In the genomic region with DNA sequence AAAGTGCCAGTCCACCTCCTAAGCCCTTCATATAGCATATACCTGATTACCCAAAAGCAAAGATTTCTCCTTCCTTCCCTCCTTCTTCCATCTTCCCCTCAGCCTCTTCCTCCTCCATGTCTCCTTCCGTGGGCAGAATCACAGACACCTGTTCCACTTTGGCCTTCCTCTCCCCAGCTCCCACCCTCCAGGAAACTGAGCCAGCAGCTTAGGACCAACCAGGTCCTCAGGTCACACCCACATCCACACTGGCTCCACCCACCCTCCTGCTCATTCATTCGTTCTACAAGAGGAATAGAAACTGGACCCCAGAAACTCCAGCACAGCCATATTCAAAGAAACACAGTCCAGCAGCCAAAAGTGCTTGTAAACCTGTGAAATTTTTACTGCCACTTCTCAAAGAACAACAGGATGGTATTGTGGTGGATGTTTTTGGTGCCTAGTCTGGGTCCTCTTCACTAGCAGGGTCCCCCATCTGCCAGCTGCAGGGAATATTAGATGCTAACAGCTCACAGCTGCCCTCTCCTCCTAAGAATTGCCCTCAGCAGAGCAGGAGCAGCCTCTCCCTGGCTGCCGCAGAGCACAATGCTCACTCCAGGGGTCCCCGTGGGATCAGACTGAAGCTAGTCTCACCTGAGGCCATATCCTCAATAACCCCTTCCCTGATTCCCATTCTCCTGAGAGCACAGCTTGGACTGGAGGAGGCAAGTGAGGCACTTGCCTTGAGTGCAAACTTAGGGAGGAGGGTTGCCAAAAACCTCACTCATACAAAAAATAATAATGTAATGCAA, we compare ENCODE assay signal across 13 cellular contexts. TPM values are rescaled to one million over a fixed set of nuclear protein-coding genes. Genes with fewer than 3 reads are reported as not detected.
DNase-seq lines count a peak whose midpoint lies in the region; ATAC-seq and TF ChIP-seq lines count a peak whose summit lies in the region.
"Had no signal": no experiment of that assay in that cellular context is flagged by ENCODE, and none has a peak within 500 bp of the region (broad histone marks: within the 10 kb centered on the region; RNA-seq: fewer than 3 reads in every experiment).

No MANE protein-coding gene starts in this region.

- POLR2A ChIA-PET in RWPE1 (lab: Yijun Ruan, JAX; ENCODE audit: low non-redundant PET): no interaction called here

- CTCF ChIA-PET in RWPE1 (lab: Yijun Ruan, JAX): interaction anchor here (0.5 kb wide), 1 partner anchor 38 kb away, joined by 3 read pairs; no protein-coding TSS in a partner anchor

- H3K4me1 Mint-ChIP-seq in natural killer cell: peaks cover 83 to 97% of the 10 kb centered on the region in 2 donors

- peak; percentile 5 for DNase-seq in NCI-H524 treated with DMSO at 0.1 percent for 48 hours (lab: John Stamatoyannopoulos, UW)
- DNase-seq in natural killer cell: no peak
- no peak for DNase-seq in activated naive CD4-positive, alpha-beta T cell treated with anti-CD3 and anti-CD28 coated beads, Interleukin-2, amount 50 U/mL, for 16 hours
- DNase-seq in RWPE1 (ENCODE audit: low spot score): no peak
- DNase-seq in kidney glomerular epithelial cell (lab: John Stamatoyannopoulos, UW): no peak
- DNase-seq: activated CD4-positive, CD25-positive, alpha-beta regulatory T cell treated with anti-CD3 and anti-CD28 coated beads, Interleukin-2, amount 50 U/mL, for 72 hours; esophagus squamous epithelium; naive B cell; spleen; stimulated activated CD8-positive, alpha-beta memory T cell treated with anti-CD3 and anti-CD28 coated beads, Interleukin-4, amount 100 ng/mL, for 48 hours had no signal

- no peak for TF ChIP-seq CTCF in natural killer cell (IDR thresholded peaks at IDR 0.05)
- TF ChIP-seq CTCF in RWPE1 (conservative IDR thresholded peaks at IDR 0.05; ENCODE audit: low read depth): no peak

- intact Hi-C loops in natural killer cell (cut with micrococcal nuclease): no loop called here

- TF ChIP-seq POLR2A in GM18505 (IDR thresholded peaks at IDR 0.05; ENCODE audit: borderline replicate concordance, extremely low read depth, insufficient read depth, insufficient read length): peak; percentile 36

- H3K27ac Mint-ChIP-seq in natural killer cell: peak overlapping the region; percentile 91 to 98
- H3K27ac Mint-ChIP-seq: naive B cell had no signal

- ATAC-seq in GM18505 (IDR thresholded peaks at IDR 0.05; ENCODE audit: unreplicated experiment) (peak; percentile 82), GM21717 (IDR thresholded peaks at IDR 0.05; ENCODE audit: unreplicated experiment) (peak; percentile 59), natural killer cell (no peak)

- no peaks in the 10 kb centered on the region for H3K27me3 Mint-ChIP-seq in natural killer cell (ENCODE audit: low read depth in 2 of 2)

- peaks cover 21% of the 10 kb centered on the region for H3K36me3 Mint-ChIP-seq in natural killer cell
- H3K36me3 Mint-ChIP-seq: naive B cell had no signal

- H3K4me3 Mint-ChIP-seq in natural killer cell: peak overlapping the region; percentile 40
- H3K4me3 Mint-ChIP-seq: naive B cell had no signal

- no peaks in the 10 kb centered on the region for H3K9me3 Mint-ChIP-seq in natural killer cell

- no peak overlapping the region for H3K27ac ChIP-seq in RWPE1
- H3K27ac ChIP-seq: esophagus squamous epithelium had no signal

RNA-seq across cellular contexts. Expression of a gene that starts 18.4 kb away (rescaled TPM):
- 10 to 100 TPM; 40.7 to 99.1 (median 63.2) TPM for total RNA-seq in natural killer cell
- total RNA-seq: Caco-2 had no signal

Comparison
In these comparisons a context has a peak if more than half of its experiments do, and no peak if none do; other contexts are left out.
1. ATAC-seq: peak in GM18505 (single experiment) and GM21717 (single experiment); none in natural killer cell (0 of 3).